ENCODE assay signal across 24 cellular contexts in the genomic region with DNA sequence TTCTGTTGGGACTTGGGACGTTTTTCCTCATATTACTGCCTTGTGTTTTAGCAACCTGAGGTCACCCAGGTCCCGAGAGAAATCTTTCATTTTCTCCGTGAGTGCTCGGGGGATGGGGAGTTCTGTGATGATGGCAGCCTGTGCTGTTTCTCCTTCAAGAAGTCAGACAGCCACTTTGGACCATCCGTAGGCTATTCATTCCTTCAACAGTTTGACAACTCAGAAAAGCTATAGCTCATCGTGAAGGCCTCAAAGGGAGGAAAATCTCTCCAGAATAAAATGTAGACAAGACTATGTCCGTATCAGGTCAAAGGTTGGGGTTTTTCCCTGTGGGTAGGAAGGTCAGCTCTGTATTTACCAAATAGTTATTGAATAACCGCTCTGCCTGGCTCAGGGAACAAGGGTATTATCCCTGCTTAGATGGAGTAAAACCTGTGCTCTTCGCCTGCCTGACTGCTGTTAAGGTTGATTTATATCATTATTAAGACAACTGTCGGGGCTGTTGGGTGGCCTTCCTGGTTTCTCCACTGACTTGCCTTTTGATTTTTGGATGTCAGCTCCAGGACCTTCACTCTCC. TPM values are rescaled to one million over a fixed set of nuclear protein-coding genes. Genes with fewer than 3 reads are reported as not detected.
DNase-seq lines count a peak whose midpoint lies in the region; ATAC-seq, FAIRE-seq and TF ChIP-seq lines count a peak whose summit lies in the region.
"Had no signal": no experiment of that assay in that cellular context is flagged by ENCODE, and none has a peak within 500 bp of the region (broad histone marks: within the 10 kb centered on the region; RNA-seq: fewer than 3 reads in every experiment).

No MANE protein-coding gene starts in this region.

- peaks cover 26% of the 10 kb centered on the region for H3K36me3 Mint-ChIP-seq in nephron progenitor cell (ENCODE audit: low read depth)
- H3K36me3 Mint-ChIP-seq: naive thymus-derived CD4-positive, alpha-beta T cell; stimulated activated effector memory CD8-positive, alpha-beta T cell treated with anti-CD3 and anti-CD28 coated beads, Interleukin-12 subunit alpha, Interleukin-12 subunit beta, amount 100 ng/mL, for 72 hours had no signal

- DNase-seq in A549 (ENCODE audit: low read depth in 1 of 2, low spot score in 1 of 2) (peak in 1 of 2 experiments; percentile 13), HuH-7 (ENCODE audit: low spot score) (peak; percentile 74), nephron progenitor cell (no peak), NCI-H146 treated with DMSO at 0.1 percent for 48 hours (lab: John Stamatoyannopoulos, UW; ENCODE audit: unreplicated experiment) (no peak), NCI-H1105 (lab: John Stamatoyannopoulos, UW) (no peak), NCI-H2029 (lab: John Stamatoyannopoulos, UW) (no peak)
- DNase-seq in stimulated activated CD8-positive, alpha-beta memory T cell treated with anti-CD3 and anti-CD28 coated beads, Interleukin-4, amount 100 ng/mL, for 48 hours, result no peak
- DNase-seq: C1 segment of cervical spinal cord; DMS79; dorsolateral prefrontal cortex; Karpas-422; lower lobe of right lung; naive thymus-derived CD4-positive, alpha-beta T cell; NCI-H1105 treated with DMSO at 0.1 percent for 48 hours; NCI-H774; SK-N-SH; stimulated activated CD4-positive, alpha-beta T cell treated with anti-CD3 and anti-CD28 coated beads, Interleukin-12 subunit alpha, Interleukin-12 subunit beta, amount 100 ng/mL, for 4 hours; T1000; tibial artery had no signal

- H3K4me2 ChIP-seq in A549, result peak overlapping the region; percentile 76
- H3K4me2 ChIP-seq: SK-N-SH had no signal

- peak overlapping the region; percentile 26 to 64; a peak in 4 of 6 replicates for H3K27ac ChIP-seq in A549
- H3K27ac ChIP-seq: cardiac muscle cell, lower lobe of right lung, tibial artery had no signal

- no peak for TF ChIP-seq POLR2A in A549 (IDR thresholded peaks at IDR 0.05; ENCODE audit: low read length)

- no peaks in the 10 kb centered on the region for H3K27me3 Mint-ChIP-seq in nephron progenitor cell (ENCODE audit: low read depth, poor library complexity)

- peak overlapping the region; percentile 60 for H3K9ac ChIP-seq in endocrine pancreas (ENCODE audit: control insufficient read depth, insufficient read depth, low read length)
- H3K9ac ChIP-seq: SK-N-SH had no signal

- CTCF ChIA-PET in A549 (lab: Yijun Ruan, JAX), result interaction anchor here (0.7 to 1.2 kb wide), 3 partner anchors 9 to 232 kb away, joined by 3 read pairs; no protein-coding TSS in a partner anchor

- no peaks in the 10 kb centered on the region for H3K27me3 ChIP-seq in endocrine pancreas (ENCODE audit: control insufficient read depth, insufficient read depth, low read length)
- H3K27me3 ChIP-seq: cardiac muscle cell, dorsolateral prefrontal cortex, tibial artery had no signal

- FAIRE-seq in A549 (lab: Jason Lieb, UNC), result no peak
- FAIRE-seq: H1 had no signal

- no peaks in the 10 kb centered on the region for H3K9me3 ChIP-seq in A549
- H3K9me3 ChIP-seq in endocrine pancreas (ENCODE audit: control insufficient read depth, low read length), result no peaks in the 10 kb centered on the region
- H3K9me3 ChIP-seq: lower lobe of right lung, SK-N-SH, tibial artery had no signal

- no peak for TF ChIP-seq EP300 in A549 (IDR thresholded peaks at IDR 0.05)

- H3K4me3 Mint-ChIP-seq in nephron progenitor cell, result no peak overlapping the region
- H3K4me3 Mint-ChIP-seq: naive thymus-derived CD4-positive, alpha-beta T cell; stimulated activated effector memory CD8-positive, alpha-beta T cell treated with anti-CD3 and anti-CD28 coated beads, Interleukin-12 subunit alpha, Interleukin-12 subunit beta, amount 100 ng/mL, for 72 hours had no signal

- peaks cover 34% of the 10 kb centered on the region for H3K4me1 Mint-ChIP-seq in nephron progenitor cell
- H3K4me1 Mint-ChIP-seq: stimulated activated effector memory CD8-positive, alpha-beta T cell treated with anti-CD3 and anti-CD28 coated beads, Interleukin-12 subunit alpha, Interleukin-12 subunit beta, amount 100 ng/mL, for 72 hours had no signal

- H3K9me3 Mint-ChIP-seq in nephron progenitor cell, result no peaks in the 10 kb centered on the region
- H3K9me3 Mint-ChIP-seq: activated T-helper 2 cell treated with anti-CD3 and anti-CD28 coated beads, Interferon-gamma antibody, Interleukin-2, Interleukin-4, amounts not matched to agents 10 μg/mL and 5 μg/mL and 100 μg/mL, durations not matched to agents 14 hours and 24 hours and 36 hours; naive thymus-derived CD4-positive, alpha-beta T cell; stimulated activated effector memory CD8-positive, alpha-beta T cell treated with anti-CD3 and anti-CD28 coated beads, Interleukin-12 subunit alpha, Interleukin-12 subunit beta, amount 100 ng/mL, for 72 hours had no signal

- no peak overlapping the region for H3K4me3 ChIP-seq in A549
- no peak overlapping the region for H3K4me3 ChIP-seq in endocrine pancreas (ENCODE audit: control insufficient read depth, insufficient read depth, low read length)
- H3K4me3 ChIP-seq: cardiac muscle cell, dorsolateral prefrontal cortex, lower lobe of right lung, tibial artery had no signal

- 14% methylated on average over 10 of the region's 10 CpGs for WGBS in A549 (ENCODE audit: missing lambda C conversion rate)

- H3K4me1 ChIP-seq in A549, result peaks cover 23% of the 10 kb centered on the region
- peaks cover 13% of the 10 kb centered on the region for H3K4me1 ChIP-seq in endocrine pancreas (ENCODE audit: control insufficient read depth, insufficient read depth, low read length)
- H3K4me1 ChIP-seq: lower lobe of right lung, tibial artery had no signal

- peak overlapping the region; percentile 78 for H3K27ac Mint-ChIP-seq in nephron progenitor cell
- H3K27ac Mint-ChIP-seq: activated T-helper 2 cell treated with anti-CD3 and anti-CD28 coated beads, Interferon-gamma antibody, Interleukin-2, Interleukin-4, amounts not matched to agents 10 μg/mL and 5 μg/mL and 100 μg/mL, durations not matched to agents 14 hours and 24 hours and 36 hours; stimulated activated effector memory CD8-positive, alpha-beta T cell treated with anti-CD3 and anti-CD28 coated beads, Interleukin-12 subunit alpha, Interleukin-12 subunit beta, amount 100 ng/mL, for 72 hours had no signal

- POLR2A ChIA-PET in A549 (lab: Yijun Ruan, JAX), result no interaction called here

- no peak for TF ChIP-seq CTCF in A549 (IDR thresholded peaks at IDR 0.05)
- no peak for TF ChIP-seq CTCF in nephron progenitor cell (IDR thresholded peaks at IDR 0.05)

- no peak for TF ChIP-seq RAD21 in A549 (conservative IDR thresholded peaks at IDR 0.05 in 1 of 2, IDR thresholded peaks at IDR 0.05 in 1 of 2)

- no peaks in the 10 kb centered on the region for H3K36me3 ChIP-seq in endocrine pancreas (ENCODE audit: control insufficient read depth, insufficient read depth, low read length)

- peak in 1 of 2 experiments; percentile 69; a peak in 3 of 6 replicates for ATAC-seq in A549
- ATAC-seq: lower lobe of right lung; naive thymus-derived CD4-positive, alpha-beta T cell; stimulated activated effector memory CD8-positive, alpha-beta T cell treated with anti-CD3 and anti-CD28 coated beads, Interleukin-12 subunit alpha, Interleukin-12 subunit beta, amount 100 ng/mL, for 72 hours had no signal

TF ChIP-seq in A549, 52 proteins besides CTCF, POLR2A, EP300 and RAD21 (continues in another document):
- no peak for TF ChIP-seq HOXB5 (CRISPR knock-in tag; IDR thresholded peaks at IDR 0.05)
- TF ChIP-seq, protein P1, sequence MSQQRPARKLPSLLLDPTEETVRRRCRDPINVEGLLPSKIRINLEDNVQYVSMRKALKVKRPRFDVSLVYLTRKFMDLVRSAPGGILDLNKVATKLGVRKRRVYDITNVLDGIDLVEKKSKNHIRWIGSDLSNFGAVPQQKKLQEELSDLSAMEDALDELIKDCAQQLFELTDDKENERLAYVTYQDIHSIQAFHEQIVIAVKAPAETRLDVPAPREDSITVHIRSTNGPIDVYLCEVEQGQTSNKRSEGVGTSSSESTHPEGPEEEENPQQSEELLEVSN (IDR thresholded peaks at IDR 0.05; ENCODE audit: borderline replicate concordance, low read depth), result no peak
- TF ChIP-seq, protein P2, sequence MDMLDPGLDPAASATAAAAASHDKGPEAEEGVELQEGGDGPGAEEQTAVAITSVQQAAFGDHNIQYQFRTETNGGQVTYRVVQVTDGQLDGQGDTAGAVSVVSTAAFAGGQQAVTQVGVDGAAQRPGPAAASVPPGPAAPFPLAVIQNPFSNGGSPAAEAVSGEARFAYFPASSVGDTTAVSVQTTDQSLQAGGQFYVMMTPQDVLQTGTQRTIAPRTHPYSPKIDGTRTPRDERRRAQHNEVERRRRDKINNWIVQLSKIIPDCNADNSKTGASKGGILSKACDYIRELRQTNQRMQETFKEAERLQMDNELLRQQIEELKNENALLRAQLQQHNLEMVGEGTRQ (IDR thresholded peaks at IDR 0.05), result no peak
- TF ChIP-seq CEBPB (IDR thresholded peaks at IDR 0.05), result no peak
- TF ChIP-seq POLR2AphosphoS2 (conservative IDR thresholded peaks at IDR 0.05; ENCODE audit: low read length), result no peak
- TF ChIP-seq TP53 (CRISPR knock-in tag; IDR thresholded peaks at IDR 0.05), result no peak
- no peak for TF ChIP-seq EHMT2 (IDR thresholded peaks at IDR 0.05; ENCODE audit: low read depth)
- TF ChIP-seq HEYL (CRISPR knock-in tag; IDR thresholded peaks at IDR 0.05), result no peak
- no peak for TF ChIP-seq MAFK (IDR thresholded peaks at IDR 0.05; ENCODE audit: partially characterized antibody)
- TF ChIP-seq NPAS2 (CRISPR knock-in tag; IDR thresholded peaks at IDR 0.05; ENCODE audit: borderline replicate concordance), result no peak
- no peak for TF ChIP-seq HDAC2 (IDR thresholded peaks at IDR 0.05)
- TF ChIP-seq NFE2L2 (conservative IDR thresholded peaks at IDR 0.05; ENCODE audit: low read length), result no peak
- TF ChIP-seq SREBF2 (IDR thresholded peaks at IDR 0.05), result no peak
- TF ChIP-seq EHF (CRISPR knock-in tag; IDR thresholded peaks at IDR 0.05), result no peak
- no peak for TF ChIP-seq GATA3 (IDR thresholded peaks at IDR 0.05; ENCODE audit: borderline replicate concordance)
- no peak for TF ChIP-seq ESRRA (IDR thresholded peaks at IDR 0.05; ENCODE audit: borderline replicate concordance, low read length)
- no peak for TF ChIP-seq RNF2 (IDR thresholded peaks at IDR 0.05; ENCODE audit: borderline replicate concordance, low read depth)

RNA-seq across cellular contexts. Expression of a gene that starts 36.6 kb away (rescaled TPM):
- polyA plus RNA-seq in A549 (2011; rRNA removed), result 50.3 and 55.4 TPM in 2 replicates
- 31.6 and 34.4 TPM in 2 replicates for polyA plus RNA-seq in A549 (2012; cell fraction: cytosol; rRNA removed)
- 27.5 and 31.6 TPM in 2 replicates for polyA plus RNA-seq in A549 (2012; cell fraction: nucleus; rRNA removed)
- polyA plus RNA-seq in A549 (2017; fragmentation: RNase III; extraction: RNeasy Plus Mini Kit Qiagen cat#74134 plus additional on column Dnase treatment), result 39.2 to 51.7 TPM (median 44.2 TPM) in 3 replicates
- polyA minus RNA-seq in A549 (2011; rRNA and poly(A)+ RNA removed), result 63.1 and 93.4 TPM in 2 replicates
- polyA plus RNA-seq: naive thymus-derived CD4-positive, alpha-beta T cell had no signal

RNA-seq across cellular contexts. Expression of a gene that starts 47.6 kb away (rescaled TPM):
- 11.5 and 13.2 TPM in 2 replicates for polyA plus RNA-seq in A549 (2011; rRNA removed)
- 1.4 and 1.5 TPM in 2 replicates for polyA plus RNA-seq in A549 (2012; cell fraction: cytosol; rRNA removed)
- 2.1 and 3.0 TPM in 2 replicates for polyA plus RNA-seq in A549 (2012; cell fraction: nucleus; rRNA removed)
- 5.2 to 5.9 TPM (median 5.6 TPM) in 3 replicates for polyA plus RNA-seq in A549 (2017; fragmentation: RNase III; extraction: RNeasy Plus Mini Kit Qiagen cat#74134 plus additional on column Dnase treatment)
- polyA minus RNA-seq in A549 (2011; rRNA and poly(A)+ RNA removed), result 12.6 and 15.0 TPM in 2 replicates
- polyA plus RNA-seq: cardiac muscle cell; naive thymus-derived CD4-positive, alpha-beta T cell had no signal
